In the genomic region with DNA sequence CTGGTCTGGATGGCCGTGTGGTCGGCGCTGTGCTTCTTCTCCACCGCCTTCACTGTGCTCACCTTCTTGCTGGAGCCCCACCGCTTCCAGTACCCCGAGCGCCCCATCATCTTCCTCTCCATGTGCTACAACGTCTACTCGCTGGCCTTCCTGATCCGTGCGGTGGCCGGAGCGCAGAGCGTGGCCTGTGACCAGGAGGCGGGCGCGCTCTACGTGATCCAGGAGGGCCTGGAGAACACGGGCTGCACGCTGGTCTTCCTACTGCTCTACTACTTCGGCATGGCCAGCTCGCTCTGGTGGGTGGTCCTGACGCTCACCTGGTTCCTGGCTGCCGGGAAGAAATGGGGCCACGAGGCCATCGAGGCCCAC, we compare ENCODE assay signal across 15 cellular contexts. TPM values are rescaled to one million over a fixed set of nuclear protein-coding genes. Genes with fewer than 3 reads are reported as not detected.
A peak's percentile ranks its signal among the peaks of the same experiment; 100 is the strongest.
DNase-seq lines count a peak whose midpoint lies in the region; ATAC-seq, FAIRE-seq and TF ChIP-seq lines count a peak whose summit lies in the region.
"Had no signal": no experiment of that assay in that cellular context is flagged by ENCODE, and none has a peak within 500 bp of the region (broad histone marks: within the 10 kb centered on the region; RNA-seq: fewer than 3 reads in every experiment).

No MANE protein-coding gene starts in this region.

- no peak overlapping the region for H3K27ac ChIP-seq in H1 (ENCODE audit: low read depth, low read length)
- H3K27ac ChIP-seq: esophagus muscularis mucosa, right atrium auricular region, RWPE1 had no signal

- WGBS in H1 (ENCODE audit: extremely low coverage in 1 of 2, insufficient coverage in 1 of 2, insufficient read length in 1 of 2, insufficient replicate concordance in 2 of 2, low coverage in 1 of 2, low lambda C conversion rate in 2 of 2, missing lambda C conversion rate in 1 of 2), 2 experiments, result 95% methylated on average over 21 of the region's 26 CpGs; no CpG with 5 or more reads in 1 of the 2 experiments

- H3K23me2 ChIP-seq in H1 (ENCODE audit: low read depth, low read length), result peaks cover 3% of the 10 kb centered on the region; the same call in 1 of the 2 replicates

- peaks cover 0 to 5% (median 2%) of the 10 kb centered on the region in 4 experiments; a peak in 5 of 7 replicates for H3K4me1 ChIP-seq in H1 (replicated peaks in 1 of 4; ENCODE audit: control insufficient read depth in 3 of 4, insufficient read depth in 4 of 4, low read length in 3 of 4)

- H4K20me1 ChIP-seq in H1 (replicated peaks in 1 of 2; ENCODE audit: control insufficient read depth in 1 of 2, insufficient read depth in 2 of 2, low read length in 2 of 2), result peaks cover 2 to 8% of the 10 kb centered on the region in 2 experiments

- TF ChIP-seq EP300 in H1 (IDR thresholded peaks at IDR 0.05; ENCODE audit: borderline replicate concordance in 1 of 2, low read depth in 2 of 2, low read length in 2 of 2), result no peak

- H2BK15ac ChIP-seq in H1 (ENCODE audit: low read length), result peak overlapping the region; percentile 16; the same call in 1 of the 2 replicates

- H3K18ac ChIP-seq in H1 (ENCODE audit: extremely low read depth, low read length), result no peak overlapping the region; the same call in 1 of the 2 replicates

- POLR2A ChIA-PET in WTC11 (lab: Charles Lee), result no interaction called here
- POLR2A ChIA-PET in H1 (lab: Charles Lee; ENCODE audit: partially characterized antibody), result interaction anchor here (0.6 kb wide), 1 partner anchor 70 kb away, joined by 3 read pairs; no protein-coding TSS in a partner anchor

- H3K36me3 Mint-ChIP-seq in activated T-cell treated with anti-CD3 and anti-CD28 coated beads, Interleukin-2, amount 50 U/mL, for 4 hours (ENCODE audit: insufficient read depth), result peaks cover 4% of the 10 kb centered on the region
- H3K36me3 Mint-ChIP-seq in WTC11 (peaks cover 5% of the 10 kb centered on the region), osteocyte (ENCODE audit: unreplicated experiment) (peaks cover 4% of the 10 kb centered on the region)

- CTCF ChIA-PET in WTC11 (lab: Charles Lee) (interaction anchor here (5.8 kb wide), 1 partner anchor 110 kb away, joined by 26 read pairs; no protein-coding TSS in a partner anchor), H1 (lab: Charles Lee; ENCODE audit: partially characterized antibody) (interaction anchor here (1.2 to 5.1 kb wide), 5 partner anchors 13 to 110 kb away, joined by 3 to 24 read pairs (median 4); no protein-coding TSS in a partner anchor)

- no peak overlapping the region for H2AFZ ChIP-seq in H1 (ENCODE audit: low read length)

- no peak for FAIRE-seq in H1 (lab: Jason Lieb, UNC)
- FAIRE-seq: D721Med, H54 had no signal

- H3K79me1 ChIP-seq in H1 (ENCODE audit: low read depth, low read length), result no peaks in the 10 kb centered on the region

- H3K36me3 ChIP-seq in H1 (ENCODE audit: control insufficient read depth in 2 of 4, insufficient read depth in 4 of 4, low read length in 3 of 4) (peaks cover 0 to 9% (median 0%) of the 10 kb centered on the region in 4 experiments; a peak in 1 of 8 replicates), MG63 (no peaks in the 10 kb centered on the region; the same call in 1 of the 2 replicates)

- no peak overlapping the region for H2BK12ac ChIP-seq in H1 (ENCODE audit: low read depth, low read length)

- H3K23ac ChIP-seq in H1 (ENCODE audit: insufficient read length), result no peak overlapping the region

- H2BK5ac ChIP-seq in H1 (ENCODE audit: low read depth, low read length), result no peak overlapping the region

- H3K27me3 ChIP-seq in H1 (replicated peaks in 1 of 4; ENCODE audit: control insufficient read depth in 3 of 4, extremely low read depth in 1 of 4, insufficient read depth in 3 of 4, low read length in 3 of 4), result peaks cover 9 to 20% (median 18%) of the 10 kb centered on the region in 4 experiments
- no peaks in the 10 kb centered on the region for H3K27me3 ChIP-seq in MG63
- H3K27me3 ChIP-seq: right atrium auricular region had no signal

- H2BK20ac ChIP-seq in H1 (ENCODE audit: low read length), result no peak overlapping the region

- no peak overlapping the region; the same call in 1 of the 2 replicates for H4K8ac ChIP-seq in H1 (ENCODE audit: extremely low read depth, insufficient read depth, low read length)

- H4K91ac ChIP-seq in H1 (replicated peaks; ENCODE audit: insufficient read length, low read length), result no peak overlapping the region

- TF ChIP-seq CTCF in WTC11 (IDR thresholded peaks at IDR 0.05) (no peak), H1 (IDR thresholded peaks at IDR 0.05; ENCODE audit: control extremely low read depth in 1 of 3, insufficient read depth in 1 of 3, low read depth in 1 of 3, low read length in 3 of 3) (no peak), osteocyte (IDR thresholded peaks at IDR 0.05) (no peak)

- no peak overlapping the region for H2AK5ac ChIP-seq in H1 (ENCODE audit: low read depth, low read length)

- DNase-seq in activated T-cell treated with anti-CD3 and anti-CD28 coated beads, Interleukin-2, amount 50 U/mL, for 4 hours, result no peak
- no peak for DNase-seq in activated T-cell treated with anti-CD3 and anti-CD28 coated beads, Interleukin-2, amount 50 U/mL, for 48 hours
- DNase-seq in WTC11 (ENCODE audit: low spot score), result no peak
- no peak for DNase-seq in H1 (ENCODE audit: low read depth in 1 of 2, low spot score in 2 of 2)
- DNase-seq in osteocyte (ENCODE audit: extremely low spot score, unreplicated experiment), result no peak
- no peak for DNase-seq in stimulated activated CD4-positive, alpha-beta T cell treated with anti-CD3 and anti-CD28 coated beads, Interleukin-1b, Interleukin-23, amount 100 ng/mL, for 48 hours
- DNase-seq in RPMI8226, result no peak
- DNase-seq in MG63, result no peak
- DNase-seq: NCI-H1436 treated with DMSO at 0.1 percent for 48 hours, NCI-H226 had no signal

- H4K5ac ChIP-seq in H1 (ENCODE audit: insufficient read length, low read depth, low read length), result no peak overlapping the region

- ATAC-seq in activated T-cell treated with anti-CD3 and anti-CD28 coated beads, Interleukin-2, amount 50 U/mL, for 4 hours, result no peak
- ATAC-seq in WTC11, result no peak

- H3K4me3 ChIP-seq in H1 (ENCODE audit: extremely low read depth in 1 of 4, insufficient read depth in 2 of 4, low read depth in 3 of 4, low read length in 4 of 4), result no peak overlapping the region
- H3K4me3 ChIP-seq in MG63, result no peak overlapping the region

- no peaks in the 10 kb centered on the region for H3K9me3 Mint-ChIP-seq in activated T-cell treated with anti-CD3 and anti-CD28 coated beads, Interleukin-2, amount 50 U/mL, for 4 hours
- H3K9me3 Mint-ChIP-seq in WTC11, result no peaks in the 10 kb centered on the region
- no peaks in the 10 kb centered on the region for H3K9me3 Mint-ChIP-seq in osteocyte (ENCODE audit: unreplicated experiment)

- no peak overlapping the region for H3K56ac ChIP-seq in H1 (replicated peaks; ENCODE audit: insufficient read length, low read depth, low read length)

- H3K14ac ChIP-seq in H1 (ENCODE audit: insufficient read length), result no peak overlapping the region

- no peak for TF ChIP-seq RAD21 in H1 (IDR thresholded peaks at IDR 0.05 in 1 of 2, conservative IDR thresholded peaks at IDR 0.05 in 1 of 2; ENCODE audit: low read depth in 2 of 2, low read length in 2 of 2)

- H3K4me1 Mint-ChIP-seq in activated T-cell treated with anti-CD3 and anti-CD28 coated beads, Interleukin-2, amount 50 U/mL, for 4 hours (ENCODE audit: low read depth), result peaks cover 3% of the 10 kb centered on the region
- peaks cover 4% of the 10 kb centered on the region; the same call in 1 of the 2 replicates for H3K4me1 Mint-ChIP-seq in WTC11
- H3K4me1 Mint-ChIP-seq in osteocyte (ENCODE audit: unreplicated experiment), result peaks cover 27% of the 10 kb centered on the region

- H3K79me2 ChIP-seq in H1 (ENCODE audit: control insufficient read depth in 1 of 2, insufficient read depth in 2 of 2, low read length in 2 of 2), result no peaks in the 10 kb centered on the region

- H3K9me3 ChIP-seq in H1 (ENCODE audit: insufficient read depth in 2 of 2, low read depth in 1 of 2, low read length in 1 of 2), result peaks cover 0 to 12% of the 10 kb centered on the region in 2 experiments; a peak in 2 of 4 replicates
- no peaks in the 10 kb centered on the region for H3K9me3 ChIP-seq in MG63
- H3K9me3 ChIP-seq: esophagus muscularis mucosa, right atrium auricular region had no signal

- no peak overlapping the region for H3K4me2 ChIP-seq in H1 (ENCODE audit: insufficient read depth in 1 of 2, low read depth in 2 of 2, low read length in 2 of 2)

- no peak overlapping the region for H3K4ac ChIP-seq in H1 (replicated peaks; ENCODE audit: insufficient read length, low read depth, low read length)

- H2BK120ac ChIP-seq in H1 (replicated peaks; ENCODE audit: low read depth, low read length), result no peak overlapping the region

- peaks cover 3% of the 10 kb centered on the region for H3K27me3 Mint-ChIP-seq in activated T-cell treated with anti-CD3 and anti-CD28 coated beads, Interleukin-2, amount 50 U/mL, for 4 hours (ENCODE audit: low read depth)
- H3K27me3 Mint-ChIP-seq in WTC11 (ENCODE audit: low read depth) (peaks cover 14% of the 10 kb centered on the region), osteocyte (ENCODE audit: unreplicated experiment) (no peaks in the 10 kb centered on the region)

- peak overlapping the region; percentile 58 for H3K4me3 Mint-ChIP-seq in activated T-cell treated with anti-CD3 and anti-CD28 coated beads, Interleukin-2, amount 50 U/mL, for 4 hours
- peak overlapping the region; percentile 41 for H3K4me3 Mint-ChIP-seq in WTC11
- H3K4me3 Mint-ChIP-seq in osteocyte (ENCODE audit: unreplicated experiment), result peak overlapping the region; percentile 57

- no peak for TF ChIP-seq POLR2A in H1 (IDR thresholded peaks at IDR 0.05; ENCODE audit: control extremely low read depth in 1 of 2, low read depth in 2 of 2, low read length in 2 of 2)

- H3K27ac Mint-ChIP-seq in WTC11 (no peak overlapping the region; the same call in 1 of the 2 replicates), osteocyte (ENCODE audit: unreplicated experiment) (no peak overlapping the region)

- H3K9ac ChIP-seq in H1 (replicated peaks in 1 of 4; ENCODE audit: extremely low read depth in 1 of 4, low read depth in 3 of 4, low read length in 3 of 4), result no peak overlapping the region

TF ChIP-seq in H1, 55 proteins besides CTCF, POLR2A, EP300 and RAD21 (continues in another document):
- no peak for TF ChIP-seq BRCA1 (IDR thresholded peaks at IDR 0.05; ENCODE audit: low read depth, low read length)

RNA-seq across cellular contexts. Expression of gene FZD9, which starts 1.1 kb away (rescaled TPM):
- total RNA-seq in activated T-cell treated with anti-CD3 and anti-CD28 coated beads, Interleukin-2, amount 50 U/mL, for 4 hours, result under 1 TPM; 0.38 to 0.68 (median 0.58) TPM
- total RNA-seq in WTC11 (2021) (4.0 to 5.2 TPM (median 4.5 TPM) in 3 replicates), osteocyte (1.8 and 1.9 TPM in 2 replicates)
- 3.2 and 3.5 TPM in 2 replicates for total RNA-seq in H1 (2021; fragmentation: NEBNext Ultra II Directional; extraction: Animal tissue kit (Norgen Biotek cat#: 25700))
- 4.7 and 6.7 TPM in 2 replicates for polyA plus RNA-seq in H1 (2011; rRNA removed)
- polyA plus RNA-seq in H1 (2011; cell fraction: cytosol; rRNA removed), result 4.3 TPM
- 4.8 TPM for polyA plus RNA-seq in H1 (2011; cell fraction: nucleus; rRNA removed)
- polyA plus RNA-seq in H1 (2012, experiment 1 of 2), result 1.6 to 3.3 TPM (median 3.1 TPM) in 4 replicates
- polyA plus RNA-seq in H1 (2012, experiment 2 of 2), result 2.7 TPM
- 3.4 TPM for polyA plus RNA-seq in H1 (2013, experiment 1 of 2)
- polyA plus RNA-seq in H1 (2013, experiment 2 of 2), result 3.3 TPM
- 1.4 and 1.5 TPM in 2 replicates for polyA minus RNA-seq in H1 (2011; rRNA and poly(A)+ RNA removed)
- polyA minus RNA-seq in H1 (2011; cell fraction: cytosol; rRNA and poly(A)+ RNA removed), result 5.6 TPM
- 7.9 TPM for polyA minus RNA-seq in H1 (2011; cell fraction: nucleus; rRNA and poly(A)+ RNA removed)
- 0.32 and 0.79 TPM in 2 replicates for total RNA-seq in MG63 (2014; rRNA removed; shearing (Covaris generic); ENCODE audit: low replicate concordance)
